ENCODE assay signal across 8 cellular contexts in genomic region chr6:134437376-134437775, GRCh38.
DNase-seq lines count a peak whose midpoint lies in the region; ATAC-seq and TF ChIP-seq lines count a peak whose summit lies in the region.

No MANE protein-coding gene starts in this region.

- intact Hi-C loops in CD14-positive monocyte (cut with micrococcal nuclease) = loop anchor here (2.0 to 10.0 kb wide), 5 partner anchors 53 to 263 kb away; no protein-coding TSS in a partner anchor
- intact Hi-C loops in colonic mucosa (cut with DNase I) = no loop called here

- no peaks in the 10 kb centered on the region for H3K27me3 ChIP-seq in colonic mucosa

- no peak overlapping the region for H3K9ac ChIP-seq in colonic mucosa (ENCODE audit: low read depth in 2 of 2, low read length in 2 of 2)

- H3K4me3 ChIP-seq in epithelial cell of esophagus (ENCODE audit: low read length) (no peak overlapping the region), colonic mucosa (no peak overlapping the region)

- no peaks in the 10 kb centered on the region for H3K9me3 ChIP-seq in colonic mucosa

- no peaks in the 10 kb centered on the region for H3K36me3 ChIP-seq in colonic mucosa

- H3K4me1 Mint-ChIP-seq in CD14-positive monocyte = peaks cover 27% of the 10 kb centered on the region
- H3K4me1 Mint-ChIP-seq in T-helper 2 cell treated with Interferon-gamma antibody and Interleukin-4, amounts not matched to agents 5 μg/mL and 100 μg/mL, for 36 hours (ENCODE audit: low read depth) = peaks cover 35% of the 10 kb centered on the region

- peak; percentile 61 for TF ChIP-seq CTCF in CD14-positive monocyte (IDR thresholded peaks at IDR 0.05)
- no peak for TF ChIP-seq CTCF in epithelial cell of esophagus (IDR thresholded peaks at IDR 0.05; ENCODE audit: insufficient read depth, low read depth, low read length, missing control alignments)
- TF ChIP-seq CTCF in colonic mucosa (IDR thresholded peaks at IDR 0.05) = no peak

- no peaks in the 10 kb centered on the region for H3K36me3 Mint-ChIP-seq in CD14-positive monocyte
- H3K36me3 Mint-ChIP-seq in T-helper 2 cell treated with Interferon-gamma antibody and Interleukin-4, amounts not matched to agents 5 μg/mL and 100 μg/mL, for 36 hours (ENCODE audit: low read depth) = no peaks in the 10 kb centered on the region

- no peaks in the 10 kb centered on the region for H3K9me3 Mint-ChIP-seq in CD14-positive monocyte
- H3K9me3 Mint-ChIP-seq in T-helper 2 cell treated with Interferon-gamma antibody and Interleukin-4, amounts not matched to agents 5 μg/mL and 100 μg/mL, for 36 hours = no peaks in the 10 kb centered on the region

- no peak overlapping the region for H3K27ac ChIP-seq in colonic mucosa

- DNase-seq in CD14-positive monocyte (ENCODE audit: low spot score) (peak; percentile 92), epithelial cell of esophagus (ENCODE audit: low read depth) (peak; percentile 68), T-helper 9 cell (no peak), DMS 273 (lab: John Stamatoyannopoulos, UW; ENCODE audit: unreplicated experiment) (no peak), colonic mucosa (no peak)
- peak; percentile 65 for DNase-seq in T-helper 2 cell treated with Interferon-gamma antibody and Interleukin-4, amounts not matched to agents 5 μg/mL and 100 μg/mL, for 36 hours (ENCODE audit: low spot score)
- peak; percentile 49 for DNase-seq in stimulated activated CD8-positive, alpha-beta memory T cell treated with anti-CD3 and anti-CD28 coated beads, Interleukin-4, amount 100 ng/mL, for 48 hours

- no peaks in the 10 kb centered on the region for H3K4me1 ChIP-seq in colonic mucosa

- peak overlapping the region; percentile 31 to 73 for H3K4me3 Mint-ChIP-seq in CD14-positive monocyte
- H3K4me3 Mint-ChIP-seq in T-helper 2 cell treated with Interferon-gamma antibody and Interleukin-4, amounts not matched to agents 5 μg/mL and 100 μg/mL, for 36 hours = peak overlapping the region; percentile 78

- peak overlapping the region; percentile 97 to 99 (median 98) for H3K27ac Mint-ChIP-seq in CD14-positive monocyte
- peak overlapping the region; percentile 93 for H3K27ac Mint-ChIP-seq in T-helper 2 cell treated with Interferon-gamma antibody and Interleukin-4, amounts not matched to agents 5 μg/mL and 100 μg/mL, for 36 hours

- ATAC-seq in HG02571 (IDR thresholded peaks at IDR 0.05; ENCODE audit: unreplicated experiment) = peak; percentile 59

- no peaks in the 10 kb centered on the region for H3K27me3 Mint-ChIP-seq in CD14-positive monocyte (ENCODE audit: low read depth in 3 of 3)
- H3K27me3 Mint-ChIP-seq in T-helper 2 cell treated with Interferon-gamma antibody and Interleukin-4, amounts not matched to agents 5 μg/mL and 100 μg/mL, for 36 hours (ENCODE audit: low read depth) = no peaks in the 10 kb centered on the region

Comparison
In these comparisons a context has a peak if more than half of its experiments do, and no peak if none do; other contexts are left out.
1. DNase-seq: peak in CD14-positive monocyte (single experiment), T-helper 2 cell treated with Interferon-gamma antibody and Interleukin-4, amounts not matched to agents 5 μg/mL and 100 μg/mL, for 36 hours (single experiment), epithelial cell of esophagus (single experiment) and stimulated activated CD8-positive, alpha-beta memory T cell treated with anti-CD3 and anti-CD28 coated beads, Interleukin-4, amount 100 ng/mL, for 48 hours (single experiment); none in T-helper 9 cell (single experiment), DMS 273 (single experiment) and colonic mucosa (single experiment).